In genomic region chr20:62650551-62651284, GRCh38 we compare ENCODE assay signal across 10 cellular contexts. TPM values are rescaled to one million over a fixed set of nuclear protein-coding genes. Genes with fewer than 3 reads are reported as not detected.
DNase-seq lines count a peak whose midpoint lies in the region; ATAC-seq, FAIRE-seq and TF ChIP-seq lines count a peak whose summit lies in the region.
"Had no signal": no experiment of that assay in that cellular context is flagged by ENCODE, and none has a peak within 500 bp of the region (broad histone marks: within the 10 kb centered on the region; RNA-seq: fewer than 3 reads in every experiment).

No MANE protein-coding gene starts in this region.

- POLR2A ChIA-PET in PC-9 (lab: Charles Lee; ENCODE audit: unreplicated experiment): no interaction called here

- no TSS peak for BruUV-seq in Calu3 (replicated peaks; lab: Mats Ljungman, UMichigan)
- TSS peak; percentile 54 for BruUV-seq in PC-9 (replicated peaks; lab: Mats Ljungman, UMichigan)

- H3K27ac Mint-ChIP-seq in Calu3 (ENCODE audit: unreplicated experiment): peak overlapping the region; percentile 97

- no peaks in the 10 kb centered on the region for H3K9me3 Mint-ChIP-seq in Calu3 (ENCODE audit: low read depth, unreplicated experiment)

- WGBS in esophagus, 2 donors: 91 to 92% methylated on average over 24 of the region's 24 CpGs
- WGBS in spleen, 5 donors: 82 to 89% (median 89%) methylated on average over 16 to 24 of the region's 24 CpGs

- peaks cover 35% of the 10 kb centered on the region for H3K36me3 Mint-ChIP-seq in Calu3 (ENCODE audit: insufficient read depth, unreplicated experiment)

- no peaks in the 10 kb centered on the region for H3K27me3 Mint-ChIP-seq in Calu3 (ENCODE audit: unreplicated experiment)

- H3K4me1 ChIP-seq in PC-9 (replicated peaks; ENCODE audit: insufficient read depth): peaks cover 51% of the 10 kb centered on the region
- H3K4me1 ChIP-seq in esophagus (ENCODE audit: control insufficient read depth in 2 of 2, insufficient read depth in 2 of 2, low read length in 1 of 2): peaks cover 5 to 38% of the 10 kb centered on the region in 2 donors
- H3K4me1 ChIP-seq in spleen: peaks cover 31 to 96% (median 66%) of the 10 kb centered on the region in 6 donors

- H2AFZ ChIP-seq in PC-9: no peak overlapping the region

- ATAC-seq in HG02840 (IDR thresholded peaks at IDR 0.05; ENCODE audit: low FRiP score, unreplicated experiment) (no peak), GM21825 (IDR thresholded peaks at IDR 0.05; ENCODE audit: unreplicated experiment) (no peak)

- peaks cover 46% of the 10 kb centered on the region; the same call in 1 of the 2 replicates for H3F3A ChIP-seq in PC-9 (ENCODE audit: insufficient read depth, low read depth)

- TF ChIP-seq POLR2A in spleen (IDR thresholded peaks at IDR 0.05): no peak

- H3K9me3 ChIP-seq in PC-9 (ENCODE audit: insufficient read depth, low read depth): no peaks in the 10 kb centered on the region
- no peaks in the 10 kb centered on the region for H3K9me3 ChIP-seq in esophagus (ENCODE audit: control insufficient read depth in 2 of 2, insufficient read depth in 1 of 2, low read depth in 1 of 2, low read length in 1 of 2)
- no peaks in the 10 kb centered on the region for H3K9me3 ChIP-seq in spleen

- TF ChIP-seq CTCF in Calu3 (IDR thresholded peaks at IDR 0.05; ENCODE audit: unreplicated experiment) (no peak), PC-9 (conservative IDR thresholded peaks at IDR 0.05) (no peak), spleen (IDR thresholded peaks at IDR 0.05 in 8 of 11, conservative IDR thresholded peaks at IDR 0.05 in 3 of 11) (no peak), GM20000 (IDR thresholded peaks at IDR 0.05; ENCODE audit: extremely low read depth, missing control alignments) (no peak)

- DNase-seq in Calu3 (no peak), PC-9 (no peak), spleen (no peak), GM20000 (ENCODE audit: low spot score) (no peak), frontal cortex (ENCODE audit: low spot score in 2 of 2) (no peak)
- DNase-seq: Karpas-422 had no signal

- H3K27ac ChIP-seq in PC-9 (0 out of 2 replicates have a peak overlapping the region, but pooled peaks have one; percentile 43), esophagus (ENCODE audit: low read depth in 2 of 2, low read length in 1 of 2) (peak overlapping the region; percentile 77 to 96), spleen (peak overlapping the region; percentile 43 to 98 (median 95))
- H3K27ac ChIP-seq: cardiac muscle cell had no signal

- H3K4me1 Mint-ChIP-seq in Calu3 (ENCODE audit: low read depth, unreplicated experiment): peaks cover 45% of the 10 kb centered on the region

- no peak overlapping the region for H3K4me3 Mint-ChIP-seq in Calu3 (ENCODE audit: low read depth, unreplicated experiment)

- H3K27me3 ChIP-seq in PC-9 (ENCODE audit: insufficient read depth, low read depth) (no peaks in the 10 kb centered on the region), esophagus (ENCODE audit: control insufficient read depth in 1 of 2, insufficient read depth in 2 of 2, low read length in 2 of 2) (no peaks in the 10 kb centered on the region), spleen (replicated peaks in 1 of 7) (no peaks in the 10 kb centered on the region)

- H3K36me3 ChIP-seq in PC-9 (ENCODE audit: low read depth) (0 out of 2 replicates have a peak, but pooled peaks cover 23% of the 10 kb centered on the region), esophagus (ENCODE audit: control insufficient read depth in 2 of 2, insufficient read depth in 2 of 2, low read length in 1 of 2) (no peaks in the 10 kb centered on the region), spleen (peaks cover 0 to 20% (median 0%) of the 10 kb centered on the region in 6 donors)
- H3K36me3 ChIP-seq: cardiac muscle cell had no signal

- intact Hi-C loops in Calu3 (cut with micrococcal nuclease; ENCODE audit: unreplicated experiment) (no loop called here), PC-9 (cut with micrococcal nuclease; ENCODE audit: unreplicated experiment) (loop anchor here (5.0 kb wide), 1 partner anchor 348 kb away; the partner anchor contains the start of gene ADRM1), spleen (cut with DNase I; ENCODE audit: low total_unique reads) (no loop called here)

- no peak for FAIRE-seq in frontal cortex (lab: Jason Lieb, UNC)

- H3K9me2 ChIP-seq in PC-9 (ENCODE audit: insufficient read depth): no peaks in the 10 kb centered on the region

- peaks cover 98% of the 10 kb centered on the region for H3K79me2 ChIP-seq in PC-9 (ENCODE audit: low read depth)

- no peak overlapping the region for H3K4me3 ChIP-seq in PC-9
- peak overlapping the region; percentile 16 to 35 for H3K4me3 ChIP-seq in esophagus (ENCODE audit: low read depth in 1 of 2, low read length in 2 of 2)
- peak overlapping the region in 6 of 8 donors; percentile 8 to 67 (median 26) for H3K4me3 ChIP-seq in spleen
- H3K4me3 ChIP-seq: cardiac muscle cell had no signal

- H4K20me1 ChIP-seq in PC-9 (ENCODE audit: insufficient read depth): peaks cover 93% of the 10 kb centered on the region

- 0 out of 2 replicates have a peak overlapping the region, but pooled peaks have one; percentile 39 for H3K4me2 ChIP-seq in PC-9

- CTCF ChIA-PET in Calu3 (lab: Charles Lee): interaction anchor here (0.5 kb wide), 1 partner anchor 675 kb away, joined by 3 read pairs; no protein-coding TSS in a partner anchor
- CTCF ChIA-PET in PC-9 (lab: Charles Lee): no interaction called here

RNA-seq across cellular contexts. Expression of gene SLCO4A1, which starts 8.4 kb away (rescaled TPM):
- total RNA-seq in Calu3 (2022) (51.9 and 63.9 TPM in 2 replicates), PC-9 (2021) (14.1 and 19.3 TPM in 2 replicates), spleen (10 to 100 TPM in 2 of 7 donors, 1 to 10 TPM in 5; 2.9 to 16.3 (median 7.1) TPM), frontal cortex (1.6 TPM)
- polyA plus RNA-seq in esophagus (10 to 100 TPM; 12.5 to 29.3 TPM), spleen (1 to 10 TPM; 4.7 to 7.7 (median 5.9) TPM)

RNA-seq across cellular contexts. Expression of gene NTSR1, which starts 57.9 kb away (rescaled TPM):
- total RNA-seq in Calu3 (2022): not detected in 2 replicates
- total RNA-seq in PC-9 (2021): 0.98 and 1.3 TPM in 2 replicates
- under 1 TPM; 0.02 TPM for polyA plus RNA-seq in esophagus
- total RNA-seq in spleen: 1 to 10 TPM in 3 of 7 donors, under 1 TPM in 4; 0.51 to 5.7 (median 0.92) TPM
- polyA plus RNA-seq in spleen: under 1 TPM; 0.14 to 0.30 (median 0.26) TPM
- total RNA-seq in frontal cortex: 4.9 TPM
- polyA plus RNA-seq: cardiac muscle cell had no signal

Comparison
In these comparisons a context has a peak if more than half of its experiments do, and no peak if none do; other contexts are left out.
1. H3K27ac ChIP-seq: peak in every context shown above with its lines; median percentile 95 in spleen; 86 in esophagus; 43 in PC-9.